Comparison of ENCODE assay signal across 8 cellular contexts in the genomic region with DNA sequence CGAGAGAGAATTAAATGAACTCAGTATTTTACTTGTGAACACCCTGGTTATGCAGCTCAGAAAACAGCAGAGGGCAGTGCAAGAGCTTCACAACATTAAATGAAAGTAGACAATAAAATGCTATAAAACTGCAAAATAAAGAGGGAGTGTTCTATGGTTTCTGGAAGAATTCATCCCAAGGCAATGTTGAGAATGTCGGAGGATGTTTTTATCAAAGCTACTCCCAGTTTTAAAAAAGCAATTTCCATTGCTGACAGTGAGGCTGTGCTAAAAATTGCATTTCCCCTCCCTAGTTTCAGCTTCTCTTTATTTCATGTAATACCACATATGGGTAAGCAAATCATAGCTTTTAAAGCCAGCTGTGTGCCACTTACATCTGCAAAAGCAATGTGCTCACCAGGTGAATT.
DNase-seq lines count a peak whose midpoint lies in the region; ATAC-seq and TF ChIP-seq lines count a peak whose summit lies in the region.

No MANE protein-coding gene starts in this region.

- H3K27ac ChIP-seq in KMS-11: no peak overlapping the region
- H3K27ac ChIP-seq in mesenchymal stem cell (ENCODE audit: low read length, poor library complexity, severe bottlenecking): no peak overlapping the region

- no peaks in the 10 kb centered on the region for H4K20me1 ChIP-seq in KMS-11 (ENCODE audit: insufficient read depth)

- H2BK12ac ChIP-seq in mesenchymal stem cell (ENCODE audit: low read length in 2 of 2): no peak overlapping the region

- WGBS in mesenchymal stem cell: 96% methylated on average over 2 of the region's 2 CpGs

- H3K4me1 ChIP-seq in KMS-11 (ENCODE audit: low read depth, poor library complexity, severe bottlenecking) (no peaks in the 10 kb centered on the region), mesenchymal stem cell (ENCODE audit: control insufficient read depth, insufficient read depth, low read depth, low read length) (no peaks in the 10 kb centered on the region)

- H3K9me3 Mint-ChIP-seq in activated naive CD4-positive, alpha-beta T cell treated with anti-CD3 and anti-CD28 coated beads, Interleukin-2, amount 50 U/mL, for 72 hours: no peaks in the 10 kb centered on the region

- no peak overlapping the region for H3K18ac ChIP-seq in mesenchymal stem cell (ENCODE audit: low read depth in 1 of 2, low read length in 2 of 2)

- H3K4me2 ChIP-seq in KMS-11 (no peak overlapping the region), mesenchymal stem cell (ENCODE audit: low read length, poor library complexity, severe bottlenecking) (no peak overlapping the region)

- no peaks in the 10 kb centered on the region for H3K79me2 ChIP-seq in KMS-11 (ENCODE audit: insufficient read depth, low read depth)

- no peak overlapping the region for H2BK5ac ChIP-seq in mesenchymal stem cell (ENCODE audit: low read depth, low read length, poor library complexity, severe bottlenecking)

- no peak overlapping the region for H3K27ac Mint-ChIP-seq in activated naive CD4-positive, alpha-beta T cell treated with anti-CD3 and anti-CD28 coated beads, Interleukin-2, amount 50 U/mL, for 72 hours

- DNase-seq in DMS114 treated with DMSO at 0.1 percent for 48 hours (lab: John Stamatoyannopoulos, UW; ENCODE audit: unreplicated experiment) (peak; percentile 7), astrocyte of the hippocampus (ENCODE audit: low read depth, low spot score) (peak; percentile 65), mesenchymal stem cell (peak; percentile 30), NCI-H2227 treated with DMSO at 0.1 percent for 48 hours (lab: John Stamatoyannopoulos, UW) (no peak), retina (no peak)
- DNase-seq in activated naive CD4-positive, alpha-beta T cell treated with anti-CD3 and anti-CD28 coated beads, Interleukin-2, amount 50 U/mL, for 72 hours (ENCODE audit: low spot score in 2 of 2): no peak

- no peaks in the 10 kb centered on the region for H3K27me3 ChIP-seq in KMS-11 (ENCODE audit: insufficient read depth, low read depth)
- no peaks in the 10 kb centered on the region for H3K27me3 ChIP-seq in mesenchymal stem cell (ENCODE audit: control insufficient read depth in 1 of 2, insufficient read depth in 1 of 2, low read length in 2 of 2)

- H4K91ac ChIP-seq in mesenchymal stem cell (ENCODE audit: low read length): no peak overlapping the region

- TF ChIP-seq CTCF in KMS-11 (conservative IDR thresholded peaks at IDR 0.05; ENCODE audit: low read depth, low read length): peak; percentile 27; the same call in 1 of the 2 replicates

- H2AK5ac ChIP-seq in mesenchymal stem cell (ENCODE audit: low read length, severe bottlenecking): no peak overlapping the region

- H2AFZ ChIP-seq in KMS-11 (ENCODE audit: low read depth) (no peak overlapping the region), mesenchymal stem cell (ENCODE audit: low read depth, low read length) (no peak overlapping the region)

- no peaks in the 10 kb centered on the region for H3K36me3 ChIP-seq in KMS-11 (ENCODE audit: insufficient read depth)
- H3K36me3 ChIP-seq in mesenchymal stem cell (ENCODE audit: control insufficient read depth in 1 of 2, insufficient read depth in 2 of 2, low read depth in 1 of 2, low read length in 2 of 2): no peaks in the 10 kb centered on the region

- no peak overlapping the region for H3K4ac ChIP-seq in mesenchymal stem cell (ENCODE audit: low read depth in 1 of 2, low read length in 2 of 2)

- no peak overlapping the region for H2BK15ac ChIP-seq in mesenchymal stem cell (ENCODE audit: low read depth, poor library complexity, severe bottlenecking)

- H3K4me3 ChIP-seq in KMS-11 (IDR thresholded peaks at IDR 0.05; ENCODE audit: insufficient read depth, low read depth, low read length) (no peak overlapping the region), mesenchymal stem cell (ENCODE audit: insufficient read depth in 1 of 2, low read depth in 1 of 2, low read length in 2 of 2) (no peak overlapping the region)

- no peaks in the 10 kb centered on the region for H3K36me3 Mint-ChIP-seq in activated naive CD4-positive, alpha-beta T cell treated with anti-CD3 and anti-CD28 coated beads, Interleukin-2, amount 50 U/mL, for 72 hours

- H3K9ac ChIP-seq in KMS-11 (no peak overlapping the region), mesenchymal stem cell (ENCODE audit: low read length) (peak overlapping the region; percentile 44)

- no peak for ATAC-seq in GM21786 (IDR thresholded peaks at IDR 0.05; ENCODE audit: unreplicated experiment)
- ATAC-seq in activated naive CD4-positive, alpha-beta T cell treated with anti-CD3 and anti-CD28 coated beads, Interleukin-2, amount 50 U/mL, for 72 hours: no peak

- no peak overlapping the region for H4K8ac ChIP-seq in mesenchymal stem cell (ENCODE audit: low read length)

- H2BK120ac ChIP-seq in mesenchymal stem cell (ENCODE audit: low read depth, low read length): no peak overlapping the region

- H3K23ac ChIP-seq in mesenchymal stem cell (ENCODE audit: low read length in 2 of 2): no peak overlapping the region

- no peaks in the 10 kb centered on the region for H3K9me3 ChIP-seq in mesenchymal stem cell (ENCODE audit: control insufficient read depth, low read length)

- no peak overlapping the region for H3K14ac ChIP-seq in mesenchymal stem cell (ENCODE audit: low read length in 2 of 2)

- no peaks in the 10 kb centered on the region for H3K79me1 ChIP-seq in mesenchymal stem cell (replicated peaks; ENCODE audit: low read length, poor library complexity, severe bottlenecking)

Comparison
In these comparisons a context has a peak if more than half of its experiments do, and no peak if none do; other contexts are left out.
1. DNase-seq: peak in DMS114 treated with DMSO at 0.1 percent for 48 hours (single experiment), astrocyte of the hippocampus (single experiment) and mesenchymal stem cell (single experiment); none in NCI-H2227 treated with DMSO at 0.1 percent for 48 hours (single experiment), retina (single experiment) and activated naive CD4-positive, alpha-beta T cell treated with anti-CD3 and anti-CD28 coated beads, Interleukin-2, amount 50 U/mL, for 72 hours (0 of 2).